In the genomic region with DNA sequence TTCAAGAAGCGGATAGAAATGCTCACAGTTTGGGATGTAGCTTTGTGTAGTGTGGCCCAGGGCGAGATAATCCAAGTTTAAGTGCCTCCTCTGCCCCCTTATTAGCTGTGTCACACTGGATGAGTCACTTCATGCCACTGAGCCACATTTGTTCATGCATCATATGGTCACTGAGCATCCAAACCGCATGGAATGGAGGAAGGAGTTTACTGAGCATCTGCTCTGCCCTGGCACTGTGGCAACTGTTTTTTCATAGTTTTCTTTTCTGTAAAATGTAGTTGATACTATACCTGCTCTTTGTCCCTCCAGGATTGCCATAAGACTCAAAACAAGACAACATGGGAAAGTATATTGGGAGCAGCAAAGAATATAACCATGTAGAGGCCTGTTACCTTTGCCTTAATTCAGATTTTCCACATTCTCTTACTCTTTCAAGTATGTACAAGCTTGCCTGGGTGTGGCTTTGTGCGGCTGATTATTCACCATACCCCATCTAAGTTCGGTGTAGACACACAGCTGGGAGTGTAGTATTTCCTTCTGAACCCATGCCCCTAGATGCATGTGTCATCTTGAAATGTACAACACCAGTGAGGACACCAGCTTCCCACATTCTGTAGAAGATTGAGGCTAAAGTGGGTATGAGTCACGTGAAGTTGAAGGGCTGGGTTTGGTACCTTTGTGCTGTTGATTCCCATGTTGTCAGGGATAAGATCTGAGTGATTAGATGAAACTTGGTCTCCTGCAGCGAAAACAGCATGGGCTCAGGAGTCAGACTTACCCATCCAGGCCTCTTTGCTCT, we compare ENCODE assay signal across 12 cellular contexts. TPM values are rescaled to one million over a fixed set of nuclear protein-coding genes. Genes with fewer than 3 reads are reported as not detected.
DNase-seq lines count a peak whose midpoint lies in the region; ATAC-seq and TF ChIP-seq lines count a peak whose summit lies in the region.
"Had no signal": no experiment of that assay in that cellular context is flagged by ENCODE, and none has a peak within 500 bp of the region (broad histone marks: within the 10 kb centered on the region; RNA-seq: fewer than 3 reads in every experiment).

No MANE protein-coding gene starts in this region.

- no peaks in the 10 kb centered on the region for H3K9me3 Mint-ChIP-seq in activated CD4-positive, alpha-beta T cell treated with anti-CD3 and anti-CD28 coated beads for 36 hours (ENCODE audit: low read depth)
- no peaks in the 10 kb centered on the region for H3K9me3 Mint-ChIP-seq in activated CD8-positive, alpha-beta T cell treated with anti-CD3 and anti-CD28 coated beads for 36 hours
- H3K9me3 Mint-ChIP-seq: activated B cell treated with CpG ODN at 0.5 μM for 24 hours had no signal

- ATAC-seq in activated CD4-positive, alpha-beta T cell treated with anti-CD3 and anti-CD28 coated beads for 36 hours: peak; percentile 23
- no peak for ATAC-seq in HG02571 (IDR thresholded peaks at IDR 0.05; ENCODE audit: unreplicated experiment)
- no peak for ATAC-seq in activated CD8-positive, alpha-beta T cell treated with anti-CD3 and anti-CD28 coated beads for 36 hours

- CTCF ChIA-PET in activated CD4-positive, alpha-beta T cell treated with anti-CD3 and anti-CD28 coated beads for 36 hours (lab: Charles Lee): interaction anchor here (0.8 to 0.9 kb wide), 2 partner anchors 15 to 79 kb away, joined by 3 to 4 read pairs; partner anchors contain the start of gene DHX8
- CTCF ChIA-PET in activated CD8-positive, alpha-beta T cell treated with anti-CD3 and anti-CD28 coated beads for 36 hours (lab: Charles Lee): interaction anchor here (1.0 to 2.1 kb wide), 3 partner anchors 13 to 75 kb away, joined by 3 to 7 read pairs (median 7); partner anchors contain the start of gene DHX8

- no peak for TF ChIP-seq CTCF in fibroblast of villous mesenchyme (IDR thresholded peaks at IDR 0.05; ENCODE audit: insufficient read depth, low read depth, low read length)
- TF ChIP-seq CTCF in activated CD8-positive, alpha-beta T cell treated with anti-CD3 and anti-CD28 coated beads for 36 hours (IDR thresholded peaks at IDR 0.05): no peak

- H3K36me3 Mint-ChIP-seq in activated CD4-positive, alpha-beta T cell treated with anti-CD3 and anti-CD28 coated beads for 36 hours (ENCODE audit: low read depth): no peaks in the 10 kb centered on the region
- H3K36me3 Mint-ChIP-seq in activated CD8-positive, alpha-beta T cell treated with anti-CD3 and anti-CD28 coated beads for 36 hours (ENCODE audit: low read depth): no peaks in the 10 kb centered on the region

- H3K4me3 Mint-ChIP-seq in activated CD4-positive, alpha-beta T cell treated with anti-CD3 and anti-CD28 coated beads for 36 hours: no peak overlapping the region
- H3K4me3 Mint-ChIP-seq in activated CD8-positive, alpha-beta T cell treated with anti-CD3 and anti-CD28 coated beads for 36 hours: no peak overlapping the region
- H3K4me3 Mint-ChIP-seq: activated B cell treated with CpG ODN at 0.5 μM for 24 hours, B cell had no signal

- POLR2A ChIA-PET in activated CD4-positive, alpha-beta T cell treated with anti-CD3 and anti-CD28 coated beads for 36 hours (lab: Charles Lee): no interaction called here
- POLR2A ChIA-PET in activated CD8-positive, alpha-beta T cell treated with anti-CD3 and anti-CD28 coated beads for 36 hours (lab: Charles Lee): interaction anchor here (0.7 to 1.0 kb wide), 2 partner anchors 70 to 101 kb away, joined by 3 read pairs; partner anchors contain the start of gene ARL4D

- intact Hi-C loops in activated CD4-positive, alpha-beta T cell treated with anti-CD3 and anti-CD28 coated beads for 36 hours (cut with DNase I, micrococcal nuclease): no loop called here
- intact Hi-C loops in activated CD8-positive, alpha-beta T cell treated with anti-CD3 and anti-CD28 coated beads for 36 hours (cut with micrococcal nuclease): no loop called here

- in situ Hi-C loops in SK-MEL-5 (cut with HindIII; ENCODE audit: low pct_unique_long_range_greater_than_20kb, low sequenced_read_pairs): no loop called here

- H3K4me1 Mint-ChIP-seq in activated CD4-positive, alpha-beta T cell treated with anti-CD3 and anti-CD28 coated beads for 36 hours: no peaks in the 10 kb centered on the region
- H3K4me1 Mint-ChIP-seq in activated CD8-positive, alpha-beta T cell treated with anti-CD3 and anti-CD28 coated beads for 36 hours (ENCODE audit: low read depth): no peaks in the 10 kb centered on the region
- H3K4me1 Mint-ChIP-seq: activated B cell treated with CpG ODN at 0.5 μM for 24 hours, B cell had no signal

- no peak for DNase-seq in activated CD4-positive, alpha-beta T cell treated with anti-CD3 and anti-CD28 coated beads for 36 hours
- no peak for DNase-seq in activated CD4-positive, alpha-beta T cell treated with anti-CD3 and anti-CD28 coated beads for 4 hours
- DNase-seq in SK-MEL-5 (ENCODE audit: low read depth, low spot score) (peak; percentile 49), fibroblast of villous mesenchyme (ENCODE audit: low read depth) (peak; percentile 52), NCI-H1417 (lab: John Stamatoyannopoulos, UW) (no peak)
- no peak for DNase-seq in activated CD8-positive, alpha-beta T cell treated with anti-CD3 and anti-CD28 coated beads for 36 hours
- DNase-seq: activated B cell treated with CpG ODN at 0.5 μM for 24 hours, NCI-H2081 treated with DMSO at 0.1 percent for 48 hours had no signal

- H3K4me3 ChIP-seq in fibroblast of villous mesenchyme (ENCODE audit: low read depth, low read length) (no peak overlapping the region), urinary bladder (ENCODE audit: low read depth, low read length) (no peak overlapping the region)
- H3K4me3 ChIP-seq: body of pancreas had no signal

- WGBS in urinary bladder: 72% methylated on average over 7 of the region's 7 CpGs

- H3K36me3 ChIP-seq in urinary bladder (ENCODE audit: insufficient read depth): no peaks in the 10 kb centered on the region

- no peaks in the 10 kb centered on the region for H3K4me1 ChIP-seq in urinary bladder (ENCODE audit: insufficient read depth)
- H3K4me1 ChIP-seq: body of pancreas had no signal

- peak overlapping the region; percentile 57 for H3K27ac ChIP-seq in urinary bladder (ENCODE audit: low read depth)
- H3K27ac ChIP-seq: body of pancreas had no signal

- H3K27me3 Mint-ChIP-seq in activated CD4-positive, alpha-beta T cell treated with anti-CD3 and anti-CD28 coated beads for 36 hours: peaks cover 8% of the 10 kb centered on the region
- H3K27me3 Mint-ChIP-seq in activated CD8-positive, alpha-beta T cell treated with anti-CD3 and anti-CD28 coated beads for 36 hours: peaks cover 3% of the 10 kb centered on the region

- no peak overlapping the region for H3K27ac Mint-ChIP-seq in activated CD4-positive, alpha-beta T cell treated with anti-CD3 and anti-CD28 coated beads for 36 hours
- H3K27ac Mint-ChIP-seq in activated CD8-positive, alpha-beta T cell treated with anti-CD3 and anti-CD28 coated beads for 36 hours: no peak overlapping the region
- H3K27ac Mint-ChIP-seq: activated B cell treated with CpG ODN at 0.5 μM for 24 hours, B cell had no signal

RNA-seq across cellular contexts. Expression of gene DHX8, which starts 14.8 kb away (rescaled TPM):
- 10 to 100 TPM; 42.6 to 46.9 TPM for total RNA-seq in activated CD4-positive, alpha-beta T cell treated with anti-CD3 and anti-CD28 coated beads for 36 hours
- total RNA-seq in SK-MEL-5 (2014; rRNA removed; shearing (Covaris generic)): 41.7 and 46.3 TPM in 2 replicates
- polyA plus RNA-seq in SK-MEL-5 (2015; cell fraction: cytosol; rRNA removed): 30.5 and 35.1 TPM in 2 replicates
- 19.6 and 29.9 TPM in 2 replicates for polyA plus RNA-seq in SK-MEL-5 (2015; cell fraction: nucleus; rRNA removed)
- 44.1 and 47.5 TPM in 2 replicates for total RNA-seq in fibroblast of villous mesenchyme
- total RNA-seq in urinary bladder: 30.6 TPM
- 37.4 TPM for polyA plus RNA-seq in urinary bladder
- total RNA-seq in activated CD8-positive, alpha-beta T cell treated with anti-CD3 and anti-CD28 coated beads for 36 hours: 10 to 100 TPM; 43.0 to 45.1 TPM

Comparison
In these comparisons a context has a peak if more than half of its experiments do, and no peak if none do; other contexts are left out.
1. DNase-seq: peak in SK-MEL-5 (single experiment) and fibroblast of villous mesenchyme (single experiment); none in activated CD4-positive, alpha-beta T cell treated with anti-CD3 and anti-CD28 coated beads for 36 hours (single experiment), activated CD4-positive, alpha-beta T cell treated with anti-CD3 and anti-CD28 coated beads for 4 hours (0 of 2), NCI-H1417 (0 of 3) and activated CD8-positive, alpha-beta T cell treated with anti-CD3 and anti-CD28 coated beads for 36 hours (single experiment).